11 cellular contexts compared by ENCODE assay signal in genomic region chr5:9362600-9362999, GRCh38.
A peak's percentile ranks its signal among the peaks of the same experiment; 100 is the strongest.
DNase-seq lines count a peak whose midpoint lies in the region; ATAC-seq and TF ChIP-seq lines count a peak whose summit lies in the region.
"Had no signal": no experiment of that assay in that cellular context is flagged by ENCODE, and none has a peak within 500 bp of the region (broad histone marks: within the 10 kb centered on the region; RNA-seq: fewer than 3 reads in every experiment).

No MANE protein-coding gene starts in this region.

- no peaks in the 10 kb centered on the region for H3K27me3 Mint-ChIP-seq in nephron (ENCODE audit: low read depth)
- H3K27me3 Mint-ChIP-seq in natural killer cell treated with Interleukin-12 subunit alpha and Interleukin-12 subunit beta and Interleukin-15 and Interleukin-18, amount 100 ng/mL, for 72 hours = no peaks in the 10 kb centered on the region

- ATAC-seq in GM18873 (IDR thresholded peaks at IDR 0.05; ENCODE audit: low FRiP score, unreplicated experiment) = peak; percentile 40
- ATAC-seq in GM21717 (IDR thresholded peaks at IDR 0.05; ENCODE audit: unreplicated experiment) = peak; percentile 79
- ATAC-seq in HG03135 (IDR thresholded peaks at IDR 0.05; ENCODE audit: unreplicated experiment) = peak; percentile 43
- no peak for ATAC-seq in natural killer cell treated with Interleukin-12 subunit alpha and Interleukin-12 subunit beta and Interleukin-15 and Interleukin-18, amount 100 ng/mL, for 72 hours
- ATAC-seq: stimulated activated naive CD8-positive, alpha-beta T cell treated with anti-CD3 and anti-CD28 coated beads, Interleukin-15, Interleukin-2, amounts not matched to agents 100 U/mL and 50 U/mL, for 24 hours had no signal

- H3K4me1 Mint-ChIP-seq in nephron = peaks cover 20% of the 10 kb centered on the region
- H3K4me1 Mint-ChIP-seq in natural killer cell treated with Interleukin-12 subunit alpha and Interleukin-12 subunit beta and Interleukin-15 and Interleukin-18, amount 100 ng/mL, for 72 hours (ENCODE audit: low read depth in 2 of 2) = no peaks in the 10 kb centered on the region

- TF ChIP-seq CTCF in nephron (IDR thresholded peaks at IDR 0.05; ENCODE audit: unreplicated experiment in 3 of 3) = no peak

- no peak for DNase-seq in NCI-H446 treated with DMSO at 0.1 percent for 48 hours (lab: John Stamatoyannopoulos, UW)
- no peak for DNase-seq in epidermal melanocyte (ENCODE audit: insufficient read length, low spot score)
- no peak for DNase-seq in natural killer cell treated with Interleukin-12 subunit alpha and Interleukin-12 subunit beta and Interleukin-15 and Interleukin-18, amount 100 ng/mL, for 72 hours (ENCODE audit: low spot score)
- no peak for DNase-seq in SKM-1 (lab: John Stamatoyannopoulos, UW; ENCODE audit: unreplicated experiment)
- DNase-seq: activated gamma-delta T cell; stimulated activated CD4-positive, alpha-beta T cell treated with anti-CD3 and anti-CD28 coated beads, Interleukin-15, amount 100 ng/mL, for 24 hours; stimulated activated naive CD8-positive, alpha-beta T cell treated with anti-CD3 and anti-CD28 coated beads, Interleukin-15, Interleukin-2, amounts not matched to agents 100 U/mL and 50 U/mL, for 24 hours had no signal

- no peaks in the 10 kb centered on the region for H3K9me3 Mint-ChIP-seq in nephron
- H3K9me3 Mint-ChIP-seq in natural killer cell treated with Interleukin-12 subunit alpha and Interleukin-12 subunit beta and Interleukin-15 and Interleukin-18, amount 100 ng/mL, for 72 hours = peaks cover 8% of the 10 kb centered on the region

- H3K4me3 Mint-ChIP-seq in nephron = no peak overlapping the region
- no peak overlapping the region for H3K4me3 Mint-ChIP-seq in natural killer cell treated with Interleukin-12 subunit alpha and Interleukin-12 subunit beta and Interleukin-15 and Interleukin-18, amount 100 ng/mL, for 72 hours

- H3K36me3 Mint-ChIP-seq in nephron (ENCODE audit: low read depth) = peaks cover 4% of the 10 kb centered on the region
- peaks cover 5% of the 10 kb centered on the region for H3K36me3 Mint-ChIP-seq in natural killer cell treated with Interleukin-12 subunit alpha and Interleukin-12 subunit beta and Interleukin-15 and Interleukin-18, amount 100 ng/mL, for 72 hours

- peak overlapping the region; percentile 62 to 93 (median 84) for H3K27ac Mint-ChIP-seq in nephron
- no peak overlapping the region for H3K27ac Mint-ChIP-seq in natural killer cell treated with Interleukin-12 subunit alpha and Interleukin-12 subunit beta and Interleukin-15 and Interleukin-18, amount 100 ng/mL, for 72 hours

Comparison
In these comparisons a context has a peak if more than half of its experiments do, and no peak if none do; other contexts are left out.
1. ATAC-seq: peak in GM18873 (single experiment), GM21717 (single experiment) and HG03135 (single experiment); none in natural killer cell treated with Interleukin-12 subunit alpha and Interleukin-12 subunit beta and Interleukin-15 and Interleukin-18, amount 100 ng/mL, for 72 hours (0 of 2).
2. H3K27ac Mint-ChIP-seq: peak in nephron (3 of 3); none in natural killer cell treated with Interleukin-12 subunit alpha and Interleukin-12 subunit beta and Interleukin-15 and Interleukin-18, amount 100 ng/mL, for 72 hours (0 of 2).